In genomic region chr17:78466786-78467715, GRCh38 we compare ENCODE assay signal across 17 cellular contexts.
A peak's percentile ranks its signal among the peaks of the same experiment; 100 is the strongest.
DNase-seq lines count a peak whose midpoint lies in the region; FAIRE-seq and TF ChIP-seq lines count a peak whose summit lies in the region.
"Had no signal": no experiment of that assay in that cellular context is flagged by ENCODE, and none has a peak within 500 bp of the region (broad histone marks: within the 10 kb centered on the region; RNA-seq: fewer than 3 reads in every experiment).

No MANE protein-coding gene starts in this region.

- TF ChIP-seq EP300 in H1 (IDR thresholded peaks at IDR 0.05; ENCODE audit: borderline replicate concordance in 1 of 2, low read depth in 2 of 2, low read length in 2 of 2): no peak

- H3K23ac ChIP-seq in H1 (ENCODE audit: insufficient read length) (no peak overlapping the region), neuronal stem cell (ENCODE audit: low read depth, low read length, poor library complexity) (peak overlapping the region; percentile 55)

- H4K91ac ChIP-seq in H1 (replicated peaks; ENCODE audit: insufficient read length, low read length): peak overlapping the region; percentile 55
- H4K91ac ChIP-seq in neuronal stem cell (ENCODE audit: low read depth, low read length, poor library complexity): no peak overlapping the region

- H3K79me2 ChIP-seq in H1 (ENCODE audit: control insufficient read depth in 1 of 2, insufficient read depth in 2 of 2, low read length in 2 of 2): no peaks in the 10 kb centered on the region

- no peak for TF ChIP-seq RAD21 in H1 (IDR thresholded peaks at IDR 0.05 in 1 of 2, conservative IDR thresholded peaks at IDR 0.05 in 1 of 2; ENCODE audit: low read depth in 2 of 2, low read length in 2 of 2)

- H3K4me2 ChIP-seq in H1 (ENCODE audit: insufficient read depth in 1 of 2, low read depth in 2 of 2, low read length in 2 of 2) (no peak overlapping the region), neuronal stem cell (ENCODE audit: insufficient read depth, low read length, poor library complexity, severe bottlenecking) (no peak overlapping the region)
- H3K4me2 ChIP-seq: BLaER1 treated with 17β-estradiol and CSF1 and Interleukin-3, amounts not matched to agents 10 nM and 100 nM; GM23338 had no signal

- H3K4ac ChIP-seq in H1 (replicated peaks; ENCODE audit: insufficient read length, low read depth, low read length) (no peak overlapping the region), neuronal stem cell (ENCODE audit: low read length) (no peak overlapping the region)

- intact Hi-C loops in thyroid gland (cut with DNase I): no loop called here

- H4K5ac ChIP-seq in H1 (ENCODE audit: insufficient read length, low read depth, low read length): no peak overlapping the region

- peak; percentile 37 for DNase-seq in WERI-Rb-1
- no peak for DNase-seq in H1 (ENCODE audit: low read depth in 1 of 2, low spot score in 2 of 2)
- no peak for DNase-seq in neuronal stem cell (ENCODE audit: low spot score)
- no peak for DNase-seq in thyroid gland
- DNase-seq in activated CD8-positive, alpha-beta memory T cell treated with anti-CD3 and anti-CD28 coated beads, Interleukin-2, amount 50 U/mL, for 48 hours: no peak
- no peak for DNase-seq in HTR-8/SVneo (ENCODE audit: insufficient read length, low spot score)
- no peak for DNase-seq in NCI-H345 (lab: John Stamatoyannopoulos, UW)
- DNase-seq: CD8-positive, alpha-beta T cell; DMS 273 treated with DMSO at 0.1 percent for 48 hours; DMS53; DND-41; EL; H7; HFFc6 had no signal

- H2BK5ac ChIP-seq in H1 (ENCODE audit: low read depth, low read length) (no peak overlapping the region), neuronal stem cell (ENCODE audit: low read length) (peak overlapping the region; percentile 90)

- H2AK5ac ChIP-seq in H1 (ENCODE audit: low read depth, low read length): no peak overlapping the region
- peak overlapping the region; percentile 81 for H2AK5ac ChIP-seq in neuronal stem cell (ENCODE audit: low read depth, low read length)

- peaks cover 14% of the 10 kb centered on the region for H3K9me3 ChIP-seq in WERI-Rb-1 (ENCODE audit: severe bottlenecking)
- H3K9me3 ChIP-seq in H1 (ENCODE audit: insufficient read depth in 2 of 2, low read depth in 1 of 2, low read length in 1 of 2): peaks cover 6% of the 10 kb centered on the region in 2 experiments; a peak in 2 of 4 replicates
- peaks cover 0 to 6% of the 10 kb centered on the region in 2 donors for H3K9me3 ChIP-seq in neuronal stem cell (replicated peaks in 1 of 2; ENCODE audit: control insufficient read depth in 2 of 2, insufficient read depth in 1 of 2, low read depth in 1 of 2, low read length in 2 of 2)
- H3K9me3 ChIP-seq in thyroid gland: no peaks in the 10 kb centered on the region

- H3K4me1 ChIP-seq in H1 (replicated peaks in 1 of 4; ENCODE audit: control insufficient read depth in 3 of 4, insufficient read depth in 4 of 4, low read length in 3 of 4): no peaks in the 10 kb centered on the region
- H3K4me1 ChIP-seq in neuronal stem cell (ENCODE audit: control insufficient read depth in 2 of 2, insufficient read depth in 1 of 2, low read depth in 1 of 2, low read length in 2 of 2): peaks cover 0 to 3% of the 10 kb centered on the region in 2 donors
- H3K4me1 ChIP-seq in thyroid gland: peaks cover 3 to 8% of the 10 kb centered on the region in 2 donors

- H3K27ac ChIP-seq in WERI-Rb-1 (peak overlapping the region; percentile 74), H1 (ENCODE audit: low read depth, low read length) (no peak overlapping the region), neuronal stem cell (replicated peaks; ENCODE audit: low read length) (no peak overlapping the region), thyroid gland (peak overlapping the region in 2 of 3 donors; percentile 28 to 65)
- H3K27ac ChIP-seq: BLaER1 treated with 17β-estradiol and CSF1 and Interleukin-3, amounts not matched to agents 10 nM and 100 nM had no signal

- CTCF ChIA-PET in H1 (lab: Charles Lee; ENCODE audit: partially characterized antibody): interaction anchor here (0.6 to 1.5 kb wide), 4 partner anchors 19 to 31 kb away, joined by 3 to 4 read pairs (median 3); no protein-coding TSS in a partner anchor

- no peak overlapping the region for H3K18ac ChIP-seq in H1 (ENCODE audit: extremely low read depth, low read length)
- peak overlapping the region; percentile 70 for H3K18ac ChIP-seq in neuronal stem cell (ENCODE audit: low read length)

- no peaks in the 10 kb centered on the region for H4K20me1 ChIP-seq in H1 (replicated peaks in 1 of 2; ENCODE audit: control insufficient read depth in 1 of 2, insufficient read depth in 2 of 2, low read length in 2 of 2)
- H4K20me1 ChIP-seq: BLaER1 treated with 17β-estradiol and CSF1 and Interleukin-3, amounts not matched to agents 10 nM and 100 nM had no signal

- H3K56ac ChIP-seq in H1 (replicated peaks; ENCODE audit: insufficient read length, low read depth, low read length): no peak overlapping the region

- no peak overlapping the region for H2BK20ac ChIP-seq in H1 (ENCODE audit: low read length)

- WGBS in H1 (ENCODE audit: extremely low coverage in 1 of 2, insufficient coverage in 1 of 2, insufficient read length in 1 of 2, insufficient replicate concordance in 2 of 2, low coverage in 1 of 2, low lambda C conversion rate in 2 of 2, missing lambda C conversion rate in 1 of 2), 2 experiments: 93% methylated on average over 25 of the region's 26 CpGs; no CpG with 5 or more reads in 1 of the 2 experiments
- no CpG with 5 or more reads among the region's 26 CpGs for WGBS in neuronal stem cell (ENCODE audit: extremely low coverage in 2 of 2, insufficient read length in 2 of 2, insufficient replicate concordance in 1 of 2), 2 donors
- WGBS in thyroid gland, 2 donors: 90 to 93% methylated on average over 12 to 21 of the region's 26 CpGs

- no peaks in the 10 kb centered on the region for H3K27me3 ChIP-seq in WERI-Rb-1 (ENCODE audit: insufficient read depth, low read depth, severe bottlenecking)
- no peaks in the 10 kb centered on the region for H3K27me3 ChIP-seq in H1 (replicated peaks in 1 of 4; ENCODE audit: control insufficient read depth in 3 of 4, extremely low read depth in 1 of 4, insufficient read depth in 3 of 4, low read length in 3 of 4)
- peaks cover 0 to 11% (median 2%) of the 10 kb centered on the region in 3 experiments for H3K27me3 ChIP-seq in neuronal stem cell (ENCODE audit: control insufficient read depth in 3 of 3, insufficient read depth in 3 of 3, low read depth in 1 of 3, low read length in 3 of 3)
- H3K27me3 ChIP-seq in thyroid gland: no peaks in the 10 kb centered on the region
- H3K27me3 ChIP-seq: BLaER1 treated with 17β-estradiol and CSF1 and Interleukin-3, amounts not matched to agents 10 nM and 100 nM had no signal

- H3K4me3 ChIP-seq in WERI-Rb-1 (ENCODE audit: low read depth, low read length): no peak overlapping the region
- H3K4me3 ChIP-seq in H1 (ENCODE audit: extremely low read depth in 1 of 4, insufficient read depth in 2 of 4, low read depth in 3 of 4, low read length in 4 of 4): no peak overlapping the region
- no peak overlapping the region for H3K4me3 ChIP-seq in neuronal stem cell (ENCODE audit: low read length in 2 of 2)
- no peak overlapping the region for H3K4me3 ChIP-seq in thyroid gland (replicated peaks in 1 of 3)
- H3K4me3 ChIP-seq: BLaER1 treated with 17β-estradiol and CSF1 and Interleukin-3, amounts not matched to agents 10 nM and 100 nM; GM12878; GM23338 had no signal

- H3K36me3 ChIP-seq in WERI-Rb-1 (no peaks in the 10 kb centered on the region), H1 (ENCODE audit: control insufficient read depth in 2 of 4, insufficient read depth in 4 of 4, low read length in 3 of 4) (no peaks in the 10 kb centered on the region), neuronal stem cell (replicated peaks in 1 of 2; ENCODE audit: control insufficient read depth in 2 of 2, insufficient read depth in 2 of 2, low read length in 2 of 2) (no peaks in the 10 kb centered on the region), thyroid gland (no peaks in the 10 kb centered on the region)
- H3K36me3 ChIP-seq: BLaER1 treated with 17β-estradiol and CSF1 and Interleukin-3, amounts not matched to agents 10 nM and 100 nM had no signal

- peaks cover 4% of the 10 kb centered on the region; the same call in 1 of the 2 replicates for H3K23me2 ChIP-seq in H1 (ENCODE audit: low read depth, low read length)

- H3K79me1 ChIP-seq in H1 (ENCODE audit: low read depth, low read length) (no peaks in the 10 kb centered on the region), neuronal stem cell (ENCODE audit: low read depth, low read length) (no peaks in the 10 kb centered on the region)

- H4K8ac ChIP-seq in H1 (ENCODE audit: extremely low read depth, insufficient read depth, low read length) (no peak overlapping the region), neuronal stem cell (ENCODE audit: low read depth, low read length) (no peak overlapping the region)

- no peak overlapping the region for H2BK120ac ChIP-seq in H1 (replicated peaks; ENCODE audit: low read depth, low read length)
- peak overlapping the region; percentile 72 for H2BK120ac ChIP-seq in neuronal stem cell (ENCODE audit: low read depth, low read length)

- H3K9ac ChIP-seq in H1 (replicated peaks in 1 of 4; ENCODE audit: extremely low read depth in 1 of 4, low read depth in 3 of 4, low read length in 3 of 4): no peak overlapping the region
- H3K9ac ChIP-seq in neuronal stem cell (ENCODE audit: low read depth, low read length, poor library complexity): no peak overlapping the region
- H3K9ac ChIP-seq: BLaER1 treated with 17β-estradiol and CSF1 and Interleukin-3, amounts not matched to agents 10 nM and 100 nM had no signal

- H2BK12ac ChIP-seq in H1 (ENCODE audit: low read depth, low read length) (no peak overlapping the region), neuronal stem cell (ENCODE audit: low read length) (peak overlapping the region; percentile 7)

- FAIRE-seq in H1 (lab: Jason Lieb, UNC): no peak
- FAIRE-seq in HTR-8/SVneo (lab: Jason Lieb, UNC): no peak
- FAIRE-seq: GM12878 had no signal

- H2BK15ac ChIP-seq in H1 (ENCODE audit: low read length) (no peak overlapping the region), neuronal stem cell (ENCODE audit: low read length) (peak overlapping the region; percentile 1)

- TF ChIP-seq POLR2A in H1 (IDR thresholded peaks at IDR 0.05; ENCODE audit: control extremely low read depth in 1 of 2, low read depth in 2 of 2, low read length in 2 of 2) (no peak), thyroid gland (IDR thresholded peaks at IDR 0.05) (no peak)

- TF ChIP-seq CTCF in WERI-Rb-1 (IDR thresholded peaks at IDR 0.05; ENCODE audit: low read depth, low read length) (no peak), H1 (IDR thresholded peaks at IDR 0.05; ENCODE audit: control extremely low read depth in 1 of 3, insufficient read depth in 1 of 3, low read depth in 1 of 3, low read length in 3 of 3) (no peak), thyroid gland (IDR thresholded peaks at IDR 0.05) (no peak)

- POLR2A ChIA-PET in H1 (lab: Charles Lee; ENCODE audit: partially characterized antibody): interaction anchor here (0.6 kb wide), 1 partner anchor 215 kb away, joined by 3 read pairs; no protein-coding TSS in a partner anchor

- no peak overlapping the region for H2AFZ ChIP-seq in H1 (ENCODE audit: low read length)
- no peak overlapping the region for H2AFZ ChIP-seq in neuronal stem cell (ENCODE audit: low read length)
- H2AFZ ChIP-seq: GM23338 had no signal

- H3K14ac ChIP-seq in H1 (ENCODE audit: insufficient read length): no peak overlapping the region
- H3K14ac ChIP-seq in neuronal stem cell (ENCODE audit: low read length): peak overlapping the region; percentile 10

TF ChIP-seq in H1, 55 proteins besides CTCF, POLR2A, EP300 and RAD21 (continues in another document):
- no peak for TF ChIP-seq KDM5A (IDR thresholded peaks at IDR 0.05; ENCODE audit: low read length)

Comparison
In these comparisons a context has a peak if more than half of its experiments do, and no peak if none do; other contexts are left out.
1. H3K27ac ChIP-seq: peak in WERI-Rb-1 (single experiment) and thyroid gland (2 of 3); none in H1 (single experiment) and neuronal stem cell (single experiment).